Comparison of ENCODE assay signal across 8 cellular contexts in the genomic region with DNA sequence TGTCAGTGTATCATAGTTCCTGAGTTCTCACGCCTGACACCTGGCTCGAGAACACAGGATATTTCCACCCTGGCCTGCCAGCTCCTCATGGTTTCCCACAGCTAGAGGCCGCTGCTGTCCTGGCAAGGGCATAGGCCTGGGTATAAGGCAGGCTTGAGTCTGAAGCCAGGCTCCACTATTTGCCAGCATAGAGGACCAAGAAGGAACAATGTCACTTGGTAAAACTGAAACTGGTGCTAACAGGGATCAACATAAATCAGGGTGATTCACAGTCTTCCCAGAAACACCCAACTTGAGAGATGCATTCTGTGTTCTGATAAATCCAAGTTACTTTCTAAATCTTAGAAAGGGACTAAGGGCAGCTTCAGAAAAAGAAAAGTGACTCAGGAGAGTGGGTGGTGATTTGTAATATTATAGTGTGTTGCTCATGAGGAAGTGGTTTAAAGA. TPM values are rescaled to one million over a fixed set of nuclear protein-coding genes. Genes with fewer than 3 reads are reported as not detected.
DNase-seq lines count a peak whose midpoint lies in the region; ATAC-seq and TF ChIP-seq lines count a peak whose summit lies in the region.

No MANE protein-coding gene starts in this region.

- TF ChIP-seq EP300 in suprapubic skin (IDR thresholded peaks at IDR 0.05): no peak

- H3K36me3 Mint-ChIP-seq in naive thymus-derived CD8-positive, alpha-beta T cell: no peaks in the 10 kb centered on the region

- 0 to 9% methylated on average over 2 to 3 of the region's 3 CpGs for WGBS in esophagus squamous epithelium, 2 donors
- 2% methylated on average over 3 of the region's 3 CpGs for WGBS in suprapubic skin

- H3K9me3 Mint-ChIP-seq in naive thymus-derived CD8-positive, alpha-beta T cell: no peaks in the 10 kb centered on the region

- no peaks in the 10 kb centered on the region for H3K27me3 ChIP-seq in esophagus squamous epithelium
- H3K27me3 ChIP-seq in suprapubic skin: no peaks in the 10 kb centered on the region

- H3K27ac ChIP-seq in esophagus squamous epithelium (peak overlapping the region; percentile 77 to 85 (median 80)), suprapubic skin (peak overlapping the region; percentile 64)

- H3K4me3 Mint-ChIP-seq in naive thymus-derived CD8-positive, alpha-beta T cell: no peak overlapping the region

- POLR2A ChIA-PET in naive thymus-derived CD8-positive, alpha-beta T cell (lab: Charles Lee): interaction anchor here (1.8 to 5.8 kb wide), 2 partner anchors 36 to 40 kb away, joined by 8 to 44 read pairs; partner anchors contain the start of gene S100A6

- peak overlapping the region in 2 of 10 donors; percentile 9 to 10 for H3K27ac Mint-ChIP-seq in naive thymus-derived CD8-positive, alpha-beta T cell

- ATAC-seq in HG03103 (IDR thresholded peaks at IDR 0.05; ENCODE audit: low read depth, unreplicated experiment): peak; percentile 58
- peak; percentile 82 to 87 for ATAC-seq in naive thymus-derived CD8-positive, alpha-beta T cell
- ATAC-seq in GM18498 (IDR thresholded peaks at IDR 0.05; ENCODE audit: unreplicated experiment): no peak

- H3K9me3 ChIP-seq in esophagus squamous epithelium (no peaks in the 10 kb centered on the region), suprapubic skin (no peaks in the 10 kb centered on the region)

- no peaks in the 10 kb centered on the region for H3K36me3 ChIP-seq in esophagus squamous epithelium
- H3K36me3 ChIP-seq in suprapubic skin: no peaks in the 10 kb centered on the region

- peaks cover 2 to 18% (median 4%) of the 10 kb centered on the region in 5 donors for H3K27me3 Mint-ChIP-seq in naive thymus-derived CD8-positive, alpha-beta T cell

- H3K4me1 Mint-ChIP-seq in naive thymus-derived CD8-positive, alpha-beta T cell: peaks cover 10 to 20% (median 13%) of the 10 kb centered on the region in 4 donors

- H3K4me1 ChIP-seq in esophagus squamous epithelium (peaks cover 26 to 76% (median 46%) of the 10 kb centered on the region in 3 donors), suprapubic skin (peaks cover 36% of the 10 kb centered on the region)

- DNase-seq in GM04503 (ENCODE audit: low read depth) (peak; percentile 83), NCI-H774 (lab: John Stamatoyannopoulos, UW) (peak; percentile 70), esophagus squamous epithelium (lab: John Stamatoyannopoulos, UW) (no peak), suprapubic skin (ENCODE audit: low spot score in 2 of 2) (no peak)
- peak; percentile 77 for DNase-seq in activated CD8-positive, alpha-beta memory T cell treated with anti-CD3 and anti-CD28 coated beads, Interleukin-2, amount 50 U/mL, for 48 hours
- DNase-seq in naive thymus-derived CD8-positive, alpha-beta T cell: peak in 9 of 10 donors; percentile 25 to 77 (median 39)

- no peak overlapping the region for H3K4me3 ChIP-seq in esophagus squamous epithelium
- H3K4me3 ChIP-seq in suprapubic skin: no peak overlapping the region

- TF ChIP-seq POLR2A in esophagus squamous epithelium (IDR thresholded peaks at IDR 0.05) (no peak), suprapubic skin (IDR thresholded peaks at IDR 0.05) (no peak)

- intact Hi-C loops in esophagus squamous epithelium (cut with DNase I): no loop called here

- TF ChIP-seq CTCF in esophagus squamous epithelium (IDR thresholded peaks at IDR 0.05) (peak; percentile 68 to 95 (median 90)), suprapubic skin (IDR thresholded peaks at IDR 0.05) (peak; percentile 67 to 81)

RNA-seq across cellular contexts. Expression of gene S100A2, which starts 6.9 kb away (rescaled TPM):
- total RNA-seq in esophagus squamous epithelium: 1,000 to 10,000 TPM in 3 of 4 donors, 100 to 1,000 TPM in 1; 949 to 3,544 (median 1,180) TPM
- not detected for total RNA-seq in naive thymus-derived CD8-positive, alpha-beta T cell
- not detected for polyA plus RNA-seq in naive thymus-derived CD8-positive, alpha-beta T cell
- 100 to 1,000 TPM; 127 to 519 (median 267) TPM for total RNA-seq in suprapubic skin

RNA-seq across cellular contexts. Expression of gene S100A3, which starts 23.5 kb away (rescaled TPM):
- total RNA-seq in esophagus squamous epithelium: 10 to 100 TPM in 1 of 4 donors, 1 to 10 TPM in 3; 1.2 to 16.5 (median 9.2) TPM
- total RNA-seq in naive thymus-derived CD8-positive, alpha-beta T cell: not detected
- polyA plus RNA-seq in naive thymus-derived CD8-positive, alpha-beta T cell: not detected
- 100 to 1,000 TPM in 1 of 4 donors, 10 to 100 TPM in 2, not detected in 1; 42.6 to 342 (median 88.0) TPM for total RNA-seq in suprapubic skin

RNA-seq across cellular contexts. Expression of gene S100A4, which starts 27.0 kb away (rescaled TPM):
- 100 to 1,000 TPM in 2 of 4 donors, 10 to 100 TPM in 2; 58.6 to 205 (median 122) TPM for total RNA-seq in esophagus squamous epithelium
- 100 to 1,000 TPM; 115 to 129 TPM for total RNA-seq in naive thymus-derived CD8-positive, alpha-beta T cell
- 1,000 to 10,000 TPM in 1 of 3 donors, 100 to 1,000 TPM in 2; 421 to 1,131 (median 581) TPM for polyA plus RNA-seq in naive thymus-derived CD8-positive, alpha-beta T cell
- 100 to 1,000 TPM in 3 of 4 donors, 10 to 100 TPM in 1; 89.3 to 229 (median 175) TPM for total RNA-seq in suprapubic skin

RNA-seq across cellular contexts. Expression of gene S100A5, which starts 31.9 kb away (rescaled TPM):
- not detected for total RNA-seq in esophagus squamous epithelium
- 1 to 10 TPM in 1 of 2 experiments, not detected in 1; 1.4 TPM for total RNA-seq in naive thymus-derived CD8-positive, alpha-beta T cell
- under 1 TPM in 2 of 3 donors, not detected in 1; 0.63 to 0.78 TPM for polyA plus RNA-seq in naive thymus-derived CD8-positive, alpha-beta T cell
- not detected for total RNA-seq in suprapubic skin

RNA-seq across cellular contexts. Expression of gene S100A6, which starts 36.8 kb away (rescaled TPM):
- total RNA-seq in esophagus squamous epithelium (100 to 1,000 TPM; 270 to 943 (median 394) TPM), suprapubic skin (100 to 1,000 TPM; 135 to 264 (median 241) TPM)
- 100 to 1,000 TPM; 223 to 232 TPM for total RNA-seq in naive thymus-derived CD8-positive, alpha-beta T cell
- 100 to 1,000 TPM; 443 to 707 (median 568) TPM for polyA plus RNA-seq in naive thymus-derived CD8-positive, alpha-beta T cell

Comparison
In these comparisons a context has a peak if more than half of its experiments do, and no peak if none do; other contexts are left out.
1. DNase-seq: peak in GM04503 (single experiment), NCI-H774 (single experiment), activated CD8-positive, alpha-beta memory T cell treated with anti-CD3 and anti-CD28 coated beads, Interleukin-2, amount 50 U/mL, for 48 hours (single experiment) and naive thymus-derived CD8-positive, alpha-beta T cell (9 of 10); none in esophagus squamous epithelium (single experiment) and suprapubic skin (0 of 2).
2. RNA of gene S100A2, which starts 6.9 kb away (total RNA-seq): 949 to 3,544 TPM in esophagus squamous epithelium and 127 to 519 TPM in suprapubic skin; not detected in naive thymus-derived CD8-positive, alpha-beta T cell; every median in the first group is over 100 times any median in the second.